In genomic region chr6:158781692-158782373, GRCh38 we compare ENCODE assay signal across 2 cellular contexts.
TF ChIP-seq lines count a peak whose summit lies in the region.

No MANE protein-coding gene starts in this region.

TF ChIP-seq in IMR-90, 13 proteins besides CTCF, POLR2A, EP300 and RAD21:
- TF ChIP-seq ELK1 (IDR thresholded peaks at IDR 0.05; ENCODE audit: borderline replicate concordance, low read depth, low read length) (no peak), RCOR1 (IDR thresholded peaks at IDR 0.05; ENCODE audit: insufficient replicate concordance, low read length) (no peak), MXI1 (IDR thresholded peaks at IDR 0.05; ENCODE audit: borderline replicate concordance, low read depth, low read length) (no peak), NFE2L2 (IDR thresholded peaks at IDR 0.05; ENCODE audit: low read depth, low read length) (no peak)

TF ChIP-seq in HEK293T, 16 proteins besides CTCF, POLR2A, EP300 and RAD21 (continued from another document):
- TF ChIP-seq L3MBTL2 (conservative IDR thresholded peaks at IDR 0.05), result no peak
- no peak for TF ChIP-seq LEF1 (IDR thresholded peaks at IDR 0.05; ENCODE audit: borderline replicate concordance)
- TF ChIP-seq SUZ12 (IDR thresholded peaks at IDR 0.05), result no peak
- TF ChIP-seq PKNOX1 (IDR thresholded peaks at IDR 0.05), result no peak
- no peak for TF ChIP-seq ARNT (IDR thresholded peaks at IDR 0.05)
- no peak for TF ChIP-seq CTBP1 (IDR thresholded peaks at IDR 0.05; ENCODE audit: borderline replicate concordance)
- no peak for TF ChIP-seq TARDBP (IDR thresholded peaks at IDR 0.05)
- TF ChIP-seq ELF4 (IDR thresholded peaks at IDR 0.05), result no peak
- TF ChIP-seq BHLHE40 (IDR thresholded peaks at IDR 0.05; ENCODE audit: borderline replicate concordance), result no peak
- TF ChIP-seq NFRKB (IDR thresholded peaks at IDR 0.05), result no peak
- TF ChIP-seq SP1 (IDR thresholded peaks at IDR 0.05), result no peak
- no peak for TF ChIP-seq ZNF384 (IDR thresholded peaks at IDR 0.05)
- TF ChIP-seq FOXK2 (IDR thresholded peaks at IDR 0.05), result no peak
- TF ChIP-seq HDGF (IDR thresholded peaks at IDR 0.05; ENCODE audit: borderline replicate concordance), result no peak
- TF ChIP-seq FOXM1 (IDR thresholded peaks at IDR 0.05; ENCODE audit: borderline replicate concordance), result no peak
